2 cellular contexts compared by ENCODE assay signal in the genomic region with DNA sequence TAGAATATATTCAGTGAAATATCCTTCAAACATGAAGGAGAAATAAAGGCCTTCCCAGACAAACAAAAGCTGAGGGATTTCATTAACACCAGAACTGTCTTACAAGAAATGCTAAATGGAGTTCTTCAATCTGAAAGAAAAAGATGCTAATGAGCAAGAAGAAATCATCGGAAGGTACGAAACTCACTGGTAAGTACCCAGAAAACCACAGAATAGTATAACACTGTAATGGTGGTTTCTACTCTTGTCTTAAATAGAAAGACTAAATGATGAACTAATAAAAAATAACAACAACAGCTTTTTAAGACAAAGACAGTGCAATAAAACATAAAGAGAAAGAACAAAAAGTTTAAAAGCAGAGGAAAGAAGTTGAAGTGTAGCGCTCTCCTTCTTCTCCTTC.
TF ChIP-seq lines count a peak whose summit lies in the region.

No MANE protein-coding gene starts in this region.

TF ChIP-seq in A549, 52 proteins besides CTCF, POLR2A, EP300 and RAD21:
- TF ChIP-seq HOXA7 (CRISPR knock-in tag; IDR thresholded peaks at IDR 0.05) (no peak), ZFP36 (IDR thresholded peaks at IDR 0.05; ENCODE audit: borderline replicate concordance, partially characterized antibody) (no peak), RARB (CRISPR knock-in tag; IDR thresholded peaks at IDR 0.05) (no peak), MAFK (IDR thresholded peaks at IDR 0.05; ENCODE audit: partially characterized antibody) (no peak), FOSL2 (IDR thresholded peaks at IDR 0.05) (no peak), FOSL2 (CRISPR knock-in tag; IDR thresholded peaks at IDR 0.05) (no peak), RFX5 (IDR thresholded peaks at IDR 0.05) (no peak), CBX2 (IDR thresholded peaks at IDR 0.05; ENCODE audit: borderline replicate concordance, low read depth) (no peak), ESRRA (IDR thresholded peaks at IDR 0.05; ENCODE audit: borderline replicate concordance, low read length) (no peak), HOXB13 (CRISPR knock-in tag; IDR thresholded peaks at IDR 0.05; ENCODE audit: low read depth) (no peak), ELK1 (IDR thresholded peaks at IDR 0.05; ENCODE audit: low read depth, low read length) (no peak), HOXB5 (CRISPR knock-in tag; IDR thresholded peaks at IDR 0.05) (no peak), REST (IDR thresholded peaks at IDR 0.05) (no peak), HES2 (IDR thresholded peaks at IDR 0.05) (no peak), SMC3 (IDR thresholded peaks at IDR 0.05) (no peak), KDM5A (IDR thresholded peaks at IDR 0.05) (no peak), NFE2L2 (conservative IDR thresholded peaks at IDR 0.05; ENCODE audit: low read length) (no peak), ZC3H11A (IDR thresholded peaks at IDR 0.05) (no peak)
- TF ChIP-seq, protein P1, sequence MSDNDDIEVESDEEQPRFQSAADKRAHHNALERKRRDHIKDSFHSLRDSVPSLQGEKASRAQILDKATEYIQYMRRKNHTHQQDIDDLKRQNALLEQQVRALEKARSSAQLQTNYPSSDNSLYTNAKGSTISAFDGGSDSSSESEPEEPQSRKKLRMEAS (IDR thresholded peaks at IDR 0.05) = no peak
- TF ChIP-seq, protein P2, sequence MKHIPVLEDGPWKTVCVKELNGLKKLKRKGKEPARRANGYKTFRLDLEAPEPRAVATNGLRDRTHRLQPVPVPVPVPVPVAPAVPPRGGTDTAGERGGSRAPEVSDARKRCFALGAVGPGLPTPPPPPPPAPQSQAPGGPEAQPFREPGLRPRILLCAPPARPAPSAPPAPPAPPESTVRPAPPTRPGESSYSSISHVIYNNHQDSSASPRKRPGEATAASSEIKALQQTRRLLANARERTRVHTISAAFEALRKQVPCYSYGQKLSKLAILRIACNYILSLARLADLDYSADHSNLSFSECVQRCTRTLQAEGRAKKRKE (CRISPR knock-in tag; IDR thresholded peaks at IDR 0.05; ENCODE audit: low read depth) = no peak

TF ChIP-seq in GM12878, 131 proteins besides CTCF, POLR2A, EP300 and RAD21:
- TF ChIP-seq RUNX3 (IDR thresholded peaks at IDR 0.05; ENCODE audit: low read length) = peak; percentile 35; the same call in 1 of the 2 replicates
- TF ChIP-seq, protein P3, sequence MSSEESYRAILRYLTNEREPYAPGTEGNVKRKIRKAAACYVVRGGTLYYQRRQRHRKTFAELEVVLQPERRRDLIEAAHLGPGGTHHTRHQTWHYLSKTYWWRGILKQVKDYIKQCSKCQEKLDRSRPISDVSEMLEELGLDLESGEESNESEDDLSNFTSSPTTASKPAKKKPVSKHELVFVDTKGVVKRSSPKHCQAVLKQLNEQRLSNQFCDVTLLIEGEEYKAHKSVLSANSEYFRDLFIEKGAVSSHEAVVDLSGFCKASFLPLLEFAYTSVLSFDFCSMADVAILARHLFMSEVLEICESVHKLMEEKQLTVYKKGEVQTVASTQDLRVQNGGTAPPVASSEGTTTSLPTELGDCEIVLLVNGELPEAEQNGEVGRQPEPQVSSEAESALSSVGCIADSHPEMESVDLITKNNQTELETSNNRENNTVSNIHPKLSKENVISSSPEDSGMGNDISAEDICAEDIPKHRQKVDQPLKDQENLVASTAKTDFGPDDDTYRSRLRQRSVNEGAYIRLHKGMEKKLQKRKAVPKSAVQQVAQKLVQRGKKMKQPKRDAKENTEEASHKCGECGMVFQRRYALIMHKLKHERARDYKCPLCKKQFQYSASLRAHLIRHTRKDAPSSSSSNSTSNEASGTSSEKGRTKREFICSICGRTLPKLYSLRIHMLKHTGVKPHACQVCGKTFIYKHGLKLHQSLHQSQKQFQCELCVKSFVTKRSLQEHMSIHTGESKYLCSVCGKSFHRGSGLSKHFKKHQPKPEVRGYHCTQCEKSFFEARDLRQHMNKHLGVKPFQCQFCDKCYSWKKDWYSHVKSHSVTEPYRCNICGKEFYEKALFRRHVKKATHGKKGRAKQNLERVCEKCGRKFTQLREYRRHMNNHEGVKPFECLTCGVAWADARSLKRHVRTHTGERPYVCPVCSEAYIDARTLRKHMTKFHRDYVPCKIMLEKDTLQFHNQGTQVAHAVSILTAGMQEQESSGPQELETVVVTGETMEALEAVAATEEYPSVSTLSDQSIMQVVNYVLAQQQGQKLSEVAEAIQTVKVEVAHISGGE (CRISPR knock-in tag; IDR thresholded peaks at IDR 0.05) = no peak
